31 cellular contexts compared by ENCODE assay signal in genomic region chr22:22988785-22989184, GRCh38.
"Had no signal": no experiment of that assay in that cellular context is flagged by ENCODE, and none has a peak within 500 bp of the region (broad histone marks: within the 10 kb centered on the region; RNA-seq: fewer than 3 reads in every experiment).

No MANE protein-coding gene starts in this region.

- ATAC-seq: activated CD8-positive, alpha-beta T cell treated with anti-CD3 and anti-CD28 coated beads for 36 hours; activated naive CD8-positive, alpha-beta T cell treated with anti-CD3 and anti-CD28 coated beads, Interleukin-2, amount 50 U/mL, for 24 hours; activated T-cell treated with anti-CD3 and anti-CD28 coated beads, Interleukin-2, amount 50 U/mL, for 4 hours; activated T-cell treated with anti-CD3 and anti-CD28 coated beads, Interleukin-2, amount 50 U/mL, for 72 hours; activated T-helper 17 cell treated with anti-CD3 and anti-CD28 coated beads, Interleukin-2, amount 50 U/mL, for 72 hours had no signal

- H3K4me1 ChIP-seq: ascending aorta, colonic mucosa had no signal

- H3K36me3 ChIP-seq: ascending aorta, cardiac muscle cell, colonic mucosa had no signal

- FAIRE-seq: bronchial epithelial cell, TTC549 had no signal

- DNase-seq: activated B cell treated with CpG ODN at 0.5 μM for 24 hours; activated CD4-positive, alpha-beta memory T cell treated with anti-CD3 and anti-CD28 coated beads for 36 hours; activated CD4-positive, alpha-beta T cell treated with anti-CD3 and anti-CD28 coated beads for 4 hours; activated CD4-positive, alpha-beta T cell treated with anti-CD3 and anti-CD28 coated beads, Interleukin-2, amount 10 ng/mL, durations not matched to agents 24 days and 14 days; activated CD4-positive, alpha-beta T cell treated with anti-CD3 and anti-CD28 coated beads, Interleukin-2, amount 50 U/mL, for 1 hour; activated CD4-positive, alpha-beta T cell treated with anti-CD3 and anti-CD28 coated beads, Interleukin-2, amount 50 U/mL, for 4 hours; activated CD4-positive, CD25-positive, alpha-beta regulatory T cell treated with anti-CD3 and anti-CD28 coated beads, Interleukin-2, amount 50 U/mL, for 72 hours; activated CD8-positive, alpha-beta memory T cell treated with anti-CD3 and anti-CD28 coated beads, Interleukin-2, amount 50 U/mL, for 4 hours; activated CD8-positive, alpha-beta T cell treated with anti-CD3 and anti-CD28 coated beads for 36 hours; activated effector memory CD4-positive, alpha-beta T cell treated with anti-CD3 and anti-CD28 coated beads, Interleukin-2, amount 50 U/mL, for 16 hours; activated naive CD4-positive, alpha-beta T cell treated with anti-CD3 and anti-CD28 coated beads, Interleukin-2, amount 10 ng/mL, durations not matched to agents 7 days and 5 days; activated naive CD4-positive, alpha-beta T cell treated with Interleukin-2 at 50 U/mL for 16 hours; activated naive CD8-positive, alpha-beta T cell treated with anti-CD3 and anti-CD28 coated beads, Interleukin-2, amount 10 ng/mL, durations not matched to agents 7 days and 5 days; activated naive CD8-positive, alpha-beta T cell treated with anti-CD3 and anti-CD28 coated beads, Interleukin-2, amount 50 U/mL, for 24 hours; activated T-cell treated with anti-CD3 and anti-CD28 coated beads for 4 hours; activated T-cell treated with anti-CD3 and anti-CD28 coated beads, Interleukin-2, amount 50 U/mL, for 1 hour; activated T-cell treated with anti-CD3 and anti-CD28 coated beads, Interleukin-2, amount 50 U/mL, for 4 hours; activated T-cell treated with anti-CD3 and anti-CD28 coated beads, Interleukin-2, amount 50 U/mL, for 72 hours; amygdala; anterior cingulate cortex; caudate nucleus; cerebellar nuclear complex; colonic mucosa; T-helper 2 cell; T-helper 9 cell had no signal

- H3K27ac ChIP-seq: ascending aorta, cardiac muscle cell, colonic mucosa, VCaP had no signal

- H3K4me3 ChIP-seq: ascending aorta, cardiac muscle cell, colonic mucosa had no signal

- H3K27me3 ChIP-seq: ascending aorta, cardiac muscle cell, colonic mucosa had no signal

- H3K9me3 ChIP-seq: ascending aorta, colonic mucosa had no signal
